ENCODE assay signal across 36 cellular contexts in genomic region chr9:106146066-106146840, GRCh38.
"Had no signal": no experiment of that assay in that cellular context is flagged by ENCODE, and none has a peak within 500 bp of the region (broad histone marks: within the 10 kb centered on the region; RNA-seq: fewer than 3 reads in every experiment).

No MANE protein-coding gene starts in this region.

- ATAC-seq: foreskin keratinocyte, gastroesophageal sphincter, heart right ventricle, left colon, left ventricle myocardium superior, mucosa of descending colon, sciatic nerve had no signal

- DNase-seq: dermis blood vessel endothelial cell; effector memory CD4-positive, alpha-beta T cell; foreskin keratinocyte; glutamatergic neuron; heart right ventricle; hippocampal formation; kidney glomerular epithelial cell; left colon; left ventricle myocardium superior; mesenchymal stem cell; mucosa of descending colon; naive B cell; nucleus accumbens; posterior cingulate gyrus; retina; stimulated activated CD4-positive, alpha-beta T cell treated with anti-CD3 and anti-CD28 coated beads, Interleukin-12 subunit alpha, Interleukin-12 subunit beta, amount 100 ng/mL, for 4 hours; stimulated activated CD4-positive, alpha-beta T cell treated with anti-CD3 and anti-CD28 coated beads, Interleukin-1b, Interleukin-23, amount 100 ng/mL, for 48 hours; stimulated activated CD4-positive, alpha-beta T cell treated with anti-CD3 and anti-CD28 coated beads, Interleukin-4, amount 100 ng/mL, for 1 hour; stimulated activated CD8-positive, alpha-beta memory T cell treated with anti-CD3 and anti-CD28 coated beads, Interleukin-4, amount 100 ng/mL, for 48 hours; stimulated activated naive CD4-positive, alpha-beta T cell treated with Interleukin-2 at 50 U/mL for 16 hours; stomach; testis; tibial artery; upper lobe of left lung had no signal

- H3K4me1 ChIP-seq: foreskin keratinocyte, gastroesophageal sphincter, heart right ventricle, neural progenitor cell, stomach, testis, tibial artery, upper lobe of left lung had no signal

- H3K36me3 Mint-ChIP-seq: mesothelial cell of epicardium, naive B cell, neural progenitor cell had no signal

- H3K4me3 Mint-ChIP-seq: mesothelial cell of epicardium, naive B cell, nephron, neural progenitor cell had no signal

- H3K4me3 ChIP-seq: coronary artery, esophagus muscularis mucosa, gastroesophageal sphincter, heart right ventricle, lung, mucosa of descending colon, neural progenitor cell, smooth muscle cell, stomach, testis, tibial artery, upper lobe of left lung had no signal

- H3K4me2 ChIP-seq: neural progenitor cell, smooth muscle cell had no signal

- H3K9ac ChIP-seq: neural progenitor cell had no signal

- H3K36me3 ChIP-seq: esophagus muscularis mucosa, gastroesophageal sphincter, heart right ventricle, neural progenitor cell, stomach, tibial artery, upper lobe of left lung had no signal

- H3K27me3 ChIP-seq: esophagus muscularis mucosa, gastroesophageal sphincter, heart right ventricle, neural progenitor cell, stomach, testis, tibial artery, upper lobe of left lung had no signal

- H3K9me3 Mint-ChIP-seq: mesothelial cell of epicardium, neural progenitor cell had no signal

- FAIRE-seq: endothelial cell of umbilical vein, islet of Langerhans, urothelium cell line had no signal

- H3K27me3 Mint-ChIP-seq: naive B cell had no signal

- H3K27ac Mint-ChIP-seq: mesothelial cell of epicardium, naive B cell, nephron, neural progenitor cell had no signal

- H3K4me1 Mint-ChIP-seq: mesothelial cell of epicardium, naive B cell, nephron, neural progenitor cell had no signal

- H2AFZ ChIP-seq: neural progenitor cell had no signal

- H3K9me3 ChIP-seq: esophagus muscularis mucosa, gastroesophageal sphincter, mucosa of descending colon, testis, upper lobe of left lung had no signal
